ENCODE assay signal across 9 cellular contexts in the genomic region with DNA sequence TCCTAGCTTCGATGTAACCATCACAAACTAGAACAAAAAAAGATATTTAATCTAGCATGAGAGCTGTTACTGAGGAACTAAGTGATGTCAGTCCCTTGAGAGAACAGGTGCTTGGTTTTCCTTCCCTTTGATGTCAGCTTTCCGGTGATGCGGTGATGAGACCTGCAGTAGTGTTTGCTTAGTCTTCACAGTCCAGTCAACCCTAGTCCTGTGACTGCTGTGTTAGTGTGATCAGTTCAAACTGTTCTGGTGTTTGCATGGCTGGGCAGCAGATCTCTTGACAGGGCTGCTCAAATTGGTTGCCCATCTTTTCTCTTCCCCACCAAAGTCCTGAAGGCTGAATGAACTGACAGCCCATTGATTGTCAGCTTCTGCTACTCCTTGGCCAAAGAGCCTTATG.
A peak's percentile ranks its signal among the peaks of the same experiment; 100 is the strongest.
DNase-seq lines count a peak whose midpoint lies in the region; ATAC-seq lines count a peak whose summit lies in the region.
"Had no signal": no experiment of that assay in that cellular context is flagged by ENCODE, and none has a peak within 500 bp of the region (broad histone marks: within the 10 kb centered on the region; RNA-seq: fewer than 3 reads in every experiment).

No MANE protein-coding gene starts in this region.

- peaks cover 3% of the 10 kb centered on the region for H3K27me3 Mint-ChIP-seq in activated CD8-positive, alpha-beta T cell treated with anti-CD3 and anti-CD28 coated beads, Interleukin-2, amount 10 ng/mL, durations not matched to agents 7 days and 5 days (ENCODE audit: low read depth)

- no peak overlapping the region for H3K27ac Mint-ChIP-seq in activated CD8-positive, alpha-beta T cell treated with anti-CD3 and anti-CD28 coated beads, Interleukin-2, amount 10 ng/mL, durations not matched to agents 7 days and 5 days

- POLR2A ChIA-PET in activated CD8-positive, alpha-beta T cell treated with anti-CD3 and anti-CD28 coated beads, Interleukin-2, amount 10 ng/mL, durations not matched to agents 7 days and 5 days (lab: Charles Lee) = no interaction called here

- no peak overlapping the region for H3K4me3 Mint-ChIP-seq in activated CD8-positive, alpha-beta T cell treated with anti-CD3 and anti-CD28 coated beads, Interleukin-2, amount 10 ng/mL, durations not matched to agents 7 days and 5 days
- H3K4me3 Mint-ChIP-seq: CD8-positive, alpha-beta memory T cell had no signal

- no peaks in the 10 kb centered on the region for H3K9me3 Mint-ChIP-seq in activated CD8-positive, alpha-beta T cell treated with anti-CD3 and anti-CD28 coated beads, Interleukin-2, amount 10 ng/mL, durations not matched to agents 7 days and 5 days (ENCODE audit: insufficient read depth)
- H3K9me3 Mint-ChIP-seq: CD8-positive, alpha-beta memory T cell had no signal

- intact Hi-C loops in posterior vena cava (cut with DNase I) = no loop called here

- CTCF ChIA-PET in activated CD8-positive, alpha-beta T cell treated with anti-CD3 and anti-CD28 coated beads, Interleukin-2, amount 10 ng/mL, durations not matched to agents 7 days and 5 days (lab: Charles Lee) = interaction anchor here (0.6 kb wide), 1 partner anchor 775 kb away, joined by 3 read pairs; no protein-coding TSS in a partner anchor

- peak; percentile 92 for DNase-seq in DMS53 treated with DMSO at 0.1 percent for 48 hours (lab: John Stamatoyannopoulos, UW; ENCODE audit: unreplicated experiment)
- peak; percentile 33 for DNase-seq in activated CD8-positive, alpha-beta T cell treated with anti-CD3 and anti-CD28 coated beads, Interleukin-2, amount 10 ng/mL, durations not matched to agents 7 days and 5 days
- DNase-seq in activated CD8-positive, alpha-beta memory T cell treated with anti-CD3 and anti-CD28 coated beads, Interleukin-2, amount 50 U/mL, for 4 hours = no peak
- no peak for DNase-seq in NCI-H2196 (lab: John Stamatoyannopoulos, UW; ENCODE audit: unreplicated experiment)
- DNase-seq in NOMO-1 (lab: John Stamatoyannopoulos, UW; ENCODE audit: unreplicated experiment in 2 of 2) = no peak
- no peak for DNase-seq in posterior vena cava (ENCODE audit: low spot score)

- no peaks in the 10 kb centered on the region for H3K36me3 Mint-ChIP-seq in activated CD8-positive, alpha-beta T cell treated with anti-CD3 and anti-CD28 coated beads, Interleukin-2, amount 10 ng/mL, durations not matched to agents 7 days and 5 days (ENCODE audit: low read depth)
- H3K36me3 Mint-ChIP-seq: CD8-positive, alpha-beta memory T cell had no signal

- H3K4me1 Mint-ChIP-seq in activated CD8-positive, alpha-beta T cell treated with anti-CD3 and anti-CD28 coated beads, Interleukin-2, amount 10 ng/mL, durations not matched to agents 7 days and 5 days (ENCODE audit: low read depth) = peaks cover 3% of the 10 kb centered on the region

- ATAC-seq in GM19467 (IDR thresholded peaks at IDR 0.05; ENCODE audit: unreplicated experiment) (peak; percentile 99), HG03354 (IDR thresholded peaks at IDR 0.05; ENCODE audit: poor library complexity, severe bottlenecking, unreplicated experiment) (peak; percentile 99)
- peak; percentile 67 for ATAC-seq in activated CD8-positive, alpha-beta T cell treated with anti-CD3 and anti-CD28 coated beads, Interleukin-2, amount 10 ng/mL, durations not matched to agents 7 days and 5 days

Comparison
In these comparisons a context has a peak if more than half of its experiments do, and no peak if none do; other contexts are left out.
1. DNase-seq: peak in DMS53 treated with DMSO at 0.1 percent for 48 hours (single experiment) and activated CD8-positive, alpha-beta T cell treated with anti-CD3 and anti-CD28 coated beads, Interleukin-2, amount 10 ng/mL, durations not matched to agents 7 days and 5 days (single experiment); none in activated CD8-positive, alpha-beta memory T cell treated with anti-CD3 and anti-CD28 coated beads, Interleukin-2, amount 50 U/mL, for 4 hours (single experiment), NCI-H2196 (single experiment), NOMO-1 (0 of 2) and posterior vena cava (single experiment).
2. Peak in every context shown above with its lines, with median percentiles within 50 percentile points of each other: ATAC-seq.